5 cellular contexts compared by ENCODE assay signal in genomic region chr18:10150576-10150975, GRCh38.
DNase-seq lines count a peak whose midpoint lies in the region; ATAC-seq, FAIRE-seq and TF ChIP-seq lines count a peak whose summit lies in the region.
"Not testable (repeated sequence)": the region's sequence is repeated elsewhere in the genome, so short reads cannot be mapped to it uniquely, and the experiment has no call there.

No MANE protein-coding gene starts in this region.

- POLR2A ChIA-PET in IMR-90 (lab: Charles Lee; ENCODE audit: unreplicated experiment); HepG2 (lab: Yijun Ruan, JAX): not testable (repeated sequence)

- H2BK120ac ChIP-seq in IMR-90 (ENCODE audit: low read depth, low read length) = not testable (repeated sequence)

- not testable (repeated sequence) for H3K79me2 ChIP-seq in HepG2 (ENCODE audit: insufficient read depth, low read length)

- DNase-seq in IMR-90; HepG2 (ENCODE audit: low spot score); urothelium cell line (ENCODE audit: low spot score): not testable (repeated sequence)
- peak; percentile 37 for DNase-seq in esophagus muscularis mucosa (ENCODE audit: extremely low spot score)
- peak; percentile 66 for DNase-seq in osteocyte (ENCODE audit: extremely low spot score, unreplicated experiment)

- not testable (repeated sequence) for H4K5ac ChIP-seq in IMR-90 (ENCODE audit: low read depth, low read length)

- H3K9me3 Mint-ChIP-seq in osteocyte (ENCODE audit: unreplicated experiment) = not testable (repeated sequence)

- H2BK20ac ChIP-seq in IMR-90 (ENCODE audit: low read depth, low read length) = not testable (repeated sequence)

- H3K27me3 ChIP-seq in IMR-90 (ENCODE audit: control insufficient read depth, insufficient read depth, low read length) = peaks cover 13% of the 10 kb centered on the region
- H3K27me3 ChIP-seq in esophagus muscularis mucosa; HepG2 (ENCODE audit: control insufficient read depth in 1 of 2, insufficient read depth in 2 of 2, low read length in 2 of 2): not testable (repeated sequence)

- H3K56ac ChIP-seq in IMR-90 (ENCODE audit: extremely low read depth, insufficient read depth, low read length) = not testable (repeated sequence)

- dilution Hi-C loops in IMR-90 (cut with HindIII; ENCODE audit: low sequenced_read_pairs, unreplicated experiment) = not testable (repeated sequence)

- H3K14ac ChIP-seq in IMR-90 (replicated peaks; ENCODE audit: low read depth, low read length) = peak overlapping the region; percentile 13; the same call in 1 of the 2 replicates

- WGBS in IMR-90 (ENCODE audit: extremely low coverage in 2 of 2, insufficient read length in 1 of 2), 2 experiments = 69% methylated on average over 12 of the region's 17 CpGs; no CpG with 5 or more reads in 1 of the 2 experiments
- 80% methylated on average over 17 of the region's 17 CpGs for WGBS in esophagus muscularis mucosa
- 10% methylated on average over 6 of the region's 17 CpGs for WGBS in HepG2 (ENCODE audit: low lambda C conversion rate)

- not testable (repeated sequence) for H4K20me1 ChIP-seq in IMR-90 (ENCODE audit: insufficient read depth, low read length); HepG2 (ENCODE audit: insufficient read depth, low read length)

- ATAC-seq in IMR-90 (ENCODE audit: low read depth); HepG2: not testable (repeated sequence)

- H3K9ac ChIP-seq in IMR-90 (ENCODE audit: low read depth, low read length); HepG2 (ENCODE audit: insufficient read depth, low read depth, low read length): not testable (repeated sequence)

- not testable (repeated sequence) for H3K79me1 ChIP-seq in IMR-90 (ENCODE audit: low read depth in 1 of 2, low read length in 2 of 2)

- intact Hi-C loops in IMR-90 (cut with micrococcal nuclease); esophagus muscularis mucosa (cut with DNase I); HepG2 (cut with micrococcal nuclease; ENCODE audit: unreplicated experiment): not testable (repeated sequence)

- not testable (repeated sequence) for TF ChIP-seq EP300 in esophagus muscularis mucosa (IDR thresholded peaks at IDR 0.05); HepG2 (IDR thresholded peaks at IDR 0.05; ENCODE audit: low read depth in 2 of 2, low read length in 2 of 2); HepG2 (CRISPR knock-in tag; IDR thresholded peaks at IDR 0.05; ENCODE audit: borderline replicate concordance)

- H4K91ac ChIP-seq in IMR-90 (ENCODE audit: insufficient read depth, low read depth, low read length) = not testable (repeated sequence)

- H3K27ac Mint-ChIP-seq in osteocyte (ENCODE audit: unreplicated experiment) = not testable (repeated sequence)

- not testable (repeated sequence) for H3K9me3 ChIP-seq in IMR-90 (ENCODE audit: control insufficient read depth, insufficient read depth, low read length); esophagus muscularis mucosa; HepG2 (ENCODE audit: low read length)

- H2BK5ac ChIP-seq in IMR-90 (ENCODE audit: low read depth, low read length, poor library complexity, severe bottlenecking) = not testable (repeated sequence)

- FAIRE-seq in HepG2 (lab: Jason Lieb, UNC) = not testable (repeated sequence)
- FAIRE-seq in urothelium cell line (lab: Jason Lieb, UNC) = peak; percentile 98

- H2AK5ac ChIP-seq in IMR-90 (ENCODE audit: low read depth, low read length) = not testable (repeated sequence)

- H3K36me3 Mint-ChIP-seq in osteocyte (ENCODE audit: unreplicated experiment) = not testable (repeated sequence)

- H2BK15ac ChIP-seq in IMR-90 (ENCODE audit: low read depth, low read length) = not testable (repeated sequence)

- not testable (repeated sequence) for H3K18ac ChIP-seq in IMR-90 (ENCODE audit: low read depth, low read length)

- H3K4me2 ChIP-seq in IMR-90 (ENCODE audit: low read depth, low read length); HepG2 (ENCODE audit: low read depth, low read length): not testable (repeated sequence)

- not testable (repeated sequence) for H3K4ac ChIP-seq in IMR-90 (ENCODE audit: low read depth, low read length)

- not testable (repeated sequence) for H3K4me3 ChIP-seq in IMR-90 (ENCODE audit: insufficient read depth, low read depth, low read length); esophagus muscularis mucosa; HepG2 (replicated peaks in 1 of 3; ENCODE audit: insufficient read depth in 1 of 3, low read depth in 2 of 3, low read length in 3 of 3)

- TF ChIP-seq RAD21 in IMR-90 (IDR thresholded peaks at IDR 0.05; ENCODE audit: low read length); HepG2 (CRISPR knock-in tag; IDR thresholded peaks at IDR 0.05): not testable (repeated sequence)

- not testable (repeated sequence) for H3K4me3 Mint-ChIP-seq in osteocyte (ENCODE audit: unreplicated experiment)

- not testable (repeated sequence) for H3K23ac ChIP-seq in IMR-90 (ENCODE audit: low read depth, low read length)

- not testable (repeated sequence) for TF ChIP-seq POLR2A in IMR-90 (IDR thresholded peaks at IDR 0.05; ENCODE audit: low read depth, low read length); esophagus muscularis mucosa (IDR thresholded peaks at IDR 0.05; ENCODE audit: low read depth); HepG2 (IDR thresholded peaks at IDR 0.05; ENCODE audit: insufficient read depth in 1 of 2, low read depth in 2 of 2, low read length in 2 of 2)

- not testable (repeated sequence) for H3K27me3 Mint-ChIP-seq in osteocyte (ENCODE audit: unreplicated experiment)

- H3K27ac ChIP-seq in IMR-90 (ENCODE audit: insufficient read depth, low read length); esophagus muscularis mucosa (replicated peaks in 1 of 4); HepG2 (ENCODE audit: extremely low read length, insufficient read depth, low read length): not testable (repeated sequence)

- not testable (repeated sequence) for H3K9me1 ChIP-seq in IMR-90 (ENCODE audit: insufficient read depth, low read length)

- H3K4me1 Mint-ChIP-seq in osteocyte (ENCODE audit: unreplicated experiment) = not testable (repeated sequence)

- TF ChIP-seq CTCF in IMR-90 (conservative IDR thresholded peaks at IDR 0.05; ENCODE audit: low read depth, low read length); esophagus muscularis mucosa (IDR thresholded peaks at IDR 0.05); HepG2 (CRISPR knock-in tag; IDR thresholded peaks at IDR 0.05); osteocyte (IDR thresholded peaks at IDR 0.05): not testable (repeated sequence)

- not testable (repeated sequence) for H2AFZ ChIP-seq in IMR-90 (replicated peaks; ENCODE audit: low read length, poor library complexity); HepG2 (ENCODE audit: low read length)

- not testable (repeated sequence) for BruUV-seq in IMR-90 (replicated peaks; lab: Mats Ljungman, UMichigan); HepG2 (replicated peaks; lab: Mats Ljungman, UMichigan)

- H3K36me3 ChIP-seq in IMR-90 (ENCODE audit: control insufficient read depth, insufficient read depth, low read length); esophagus muscularis mucosa; HepG2 (replicated peaks in 1 of 2; ENCODE audit: control insufficient read depth in 1 of 2, insufficient read depth in 2 of 2, low read length in 2 of 2): not testable (repeated sequence)

- H3K4me1 ChIP-seq in IMR-90 (ENCODE audit: control insufficient read depth, insufficient read depth, low read length); esophagus muscularis mucosa; HepG2 (ENCODE audit: insufficient read depth, low read length): not testable (repeated sequence)

- in situ Hi-C loops in IMR-90 (cut with MboI; ENCODE audit: low sequenced_read_pairs); HepG2 (cut with HindIII; ENCODE audit: extremely low pct_ligation_motif_present, low pct_unique_long_range_greater_than_20kb): not testable (repeated sequence)

- not testable (repeated sequence) for H2AK9ac ChIP-seq in IMR-90 (replicated peaks; ENCODE audit: low read depth, low read length, poor library complexity)

- CTCF ChIA-PET in IMR-90 (lab: Yijun Ruan, JAX); HepG2 (lab: Yijun Ruan, JAX; ENCODE audit: low intra/inter-chr PET ratio, low total read pairs): not testable (repeated sequence)

- not testable (repeated sequence) for H4K8ac ChIP-seq in IMR-90 (ENCODE audit: low read depth in 2 of 2, low read length in 2 of 2)

TF ChIP-seq in HepG2, 621 proteins besides CTCF, POLR2A, EP300 and RAD21:
- peak; percentile 93 for TF ChIP-seq MNT (IDR thresholded peaks at IDR 0.05)
TF ChIP-seq in HepG2: peak in this region for 1; not testable (repeated sequence) for 620.
